1 cellular context compared by ENCODE assay signal in the genomic region with DNA sequence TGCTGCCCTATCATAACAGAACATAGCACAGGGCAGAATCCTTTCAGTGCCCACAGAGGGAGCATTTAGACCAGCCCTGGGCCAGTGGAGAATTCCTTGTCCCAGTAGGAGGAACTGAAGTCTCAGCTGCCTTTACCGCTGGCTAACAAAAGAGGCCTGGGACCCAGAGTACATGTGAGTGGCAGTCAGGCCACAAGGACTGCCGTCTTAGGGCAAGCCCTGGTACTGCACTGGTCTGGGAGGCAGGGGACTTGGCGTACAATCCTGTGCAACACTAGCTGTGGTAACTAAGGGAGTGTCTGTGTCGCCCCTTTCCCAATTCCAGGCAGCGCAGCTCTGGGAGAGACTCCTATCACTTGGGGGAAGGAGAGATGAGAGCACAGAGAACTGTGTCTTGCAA.
TF ChIP-seq lines count a peak whose summit lies in the region.

No MANE protein-coding gene starts in this region.

TF ChIP-seq in GM12878, 131 proteins besides CTCF, POLR2A, EP300 and RAD21 (continued from another document):
- TF ChIP-seq ZBTB4 (CRISPR knock-in tag; IDR thresholded peaks at IDR 0.05), result no peak
- no peak for TF ChIP-seq PAX5 (IDR thresholded peaks at IDR 0.05; ENCODE audit: borderline replicate concordance, low read depth, low read length)
- TF ChIP-seq, protein P1, sequence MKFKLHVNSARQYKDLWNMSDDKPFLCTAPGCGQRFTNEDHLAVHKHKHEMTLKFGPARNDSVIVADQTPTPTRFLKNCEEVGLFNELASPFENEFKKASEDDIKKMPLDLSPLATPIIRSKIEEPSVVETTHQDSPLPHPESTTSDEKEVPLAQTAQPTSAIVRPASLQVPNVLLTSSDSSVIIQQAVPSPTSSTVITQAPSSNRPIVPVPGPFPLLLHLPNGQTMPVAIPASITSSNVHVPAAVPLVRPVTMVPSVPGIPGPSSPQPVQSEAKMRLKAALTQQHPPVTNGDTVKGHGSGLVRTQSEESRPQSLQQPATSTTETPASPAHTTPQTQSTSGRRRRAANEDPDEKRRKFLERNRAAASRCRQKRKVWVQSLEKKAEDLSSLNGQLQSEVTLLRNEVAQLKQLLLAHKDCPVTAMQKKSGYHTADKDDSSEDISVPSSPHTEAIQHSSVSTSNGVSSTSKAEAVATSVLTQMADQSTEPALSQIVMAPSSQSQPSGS (IDR thresholded peaks at IDR 0.05; ENCODE audit: low read length), result no peak
- TF ChIP-seq SRF (IDR thresholded peaks at IDR 0.05; ENCODE audit: low read depth in 2 of 2, low read length in 2 of 2), result no peak
- TF ChIP-seq NFXL1 (IDR thresholded peaks at IDR 0.05; ENCODE audit: borderline replicate concordance), result no peak
- TF ChIP-seq SMC3 (IDR thresholded peaks at IDR 0.05; ENCODE audit: borderline replicate concordance, low read length), result no peak
- TF ChIP-seq NR2C2 (IDR thresholded peaks at IDR 0.05; ENCODE audit: borderline replicate concordance, control insufficient read depth, insufficient read length, low read depth), result no peak
- TF ChIP-seq SMAD1 (IDR thresholded peaks at IDR 0.05; ENCODE audit: low read depth, partially characterized antibody), result no peak
- no peak for TF ChIP-seq CREM (IDR thresholded peaks at IDR 0.05; ENCODE audit: low read depth)
- no peak for TF ChIP-seq ZNF384 (IDR thresholded peaks at IDR 0.05; ENCODE audit: borderline replicate concordance, low read depth, low read length)
